9 cellular contexts compared by ENCODE assay signal in genomic region chr19:39351537-39352037, GRCh38. TPM values are rescaled to one million over a fixed set of nuclear protein-coding genes. Genes with fewer than 3 reads are reported as not detected.
A peak's percentile ranks its signal among the peaks of the same experiment; 100 is the strongest.
DNase-seq lines count a peak whose midpoint lies in the region; ATAC-seq, FAIRE-seq and TF ChIP-seq lines count a peak whose summit lies in the region.
"Had no signal": no experiment of that assay in that cellular context is flagged by ENCODE, and none has a peak within 500 bp of the region (broad histone marks: within the 10 kb centered on the region; RNA-seq: fewer than 3 reads in every experiment).

No MANE protein-coding gene starts in this region.

- ATAC-seq in gastroesophageal sphincter: peak; percentile 69

- H3K4me3 ChIP-seq in OCI-LY3 (ENCODE audit: low read length): peak overlapping the region; percentile 21
- H3K4me3 ChIP-seq in gastroesophageal sphincter: no peak overlapping the region
- H3K4me3 ChIP-seq: heart right ventricle had no signal

- peaks cover 17% of the 10 kb centered on the region for H3K4me1 ChIP-seq in OCI-LY3 (ENCODE audit: low read length)
- H3K4me1 ChIP-seq in gastroesophageal sphincter: peaks cover 0 to 64% (median 4%) of the 10 kb centered on the region in 3 donors

- no peak overlapping the region for H2AFZ ChIP-seq in OCI-LY3 (ENCODE audit: low read depth, low read length)

- TF ChIP-seq POLR2A in gastroesophageal sphincter (IDR thresholded peaks at IDR 0.05): no peak

- peak overlapping the region; percentile 62 for H3K4me2 ChIP-seq in OCI-LY3 (ENCODE audit: low read length)

- DNase-seq in stimulated activated naive CD4-positive, alpha-beta T cell treated with Interleukin-2 at 50 U/mL for 16 hours (lab: John Stamatoyannopoulos, UW): peak; percentile 9
- DNase-seq in stimulated activated naive CD4-positive, alpha-beta T cell (lab: John Stamatoyannopoulos, UW): no peak
- DNase-seq in NCI-H446 (lab: John Stamatoyannopoulos, UW) (no peak), RCC 7860 (ENCODE audit: low spot score) (no peak), NCI-H1092 (lab: John Stamatoyannopoulos, UW) (no peak), SHP77 treated with DMSO at 0.1 percent for 48 hours (lab: John Stamatoyannopoulos, UW) (no peak)
- DNase-seq: heart right ventricle had no signal

- peaks cover 19% of the 10 kb centered on the region for H3K79me2 ChIP-seq in OCI-LY3 (ENCODE audit: low read length)

- WGBS in gastroesophageal sphincter (ENCODE audit: low coverage in 1 of 2), 2 donors: 46 to 60% methylated on average over 3 to 4 of the region's 4 CpGs

- H3K9ac ChIP-seq in OCI-LY3 (ENCODE audit: low read length): peak overlapping the region; percentile 51; the same call in 1 of the 2 replicates

- 0 out of 2 replicates have a peak, but pooled peaks cover 6% of the 10 kb centered on the region for H4K20me1 ChIP-seq in OCI-LY3 (ENCODE audit: insufficient read depth, low read length)

- no peaks in the 10 kb centered on the region for H3K27me3 ChIP-seq in OCI-LY3 (ENCODE audit: low read depth, low read length)
- H3K27me3 ChIP-seq in gastroesophageal sphincter: no peaks in the 10 kb centered on the region
- H3K27me3 ChIP-seq: heart right ventricle had no signal

- FAIRE-seq in RCC 7860 (lab: Jason Lieb, UNC): no peak

- H3K36me3 ChIP-seq in OCI-LY3 (replicated peaks; ENCODE audit: low read depth, low read length) (peaks cover 58% of the 10 kb centered on the region), gastroesophageal sphincter (peaks cover 0 to 78% of the 10 kb centered on the region in 2 donors)

- H3K27ac ChIP-seq in OCI-LY3 (ENCODE audit: low read length): peak overlapping the region; percentile 87
- H3K27ac ChIP-seq in gastroesophageal sphincter: peak overlapping the region in 3 of 4 donors; percentile 35 to 46 (median 41)

- H3K9me3 ChIP-seq in OCI-LY3 (ENCODE audit: insufficient read depth, low read length): no peaks in the 10 kb centered on the region
- no peaks in the 10 kb centered on the region for H3K9me3 ChIP-seq in gastroesophageal sphincter
- H3K9me3 ChIP-seq: heart right ventricle had no signal

- peak; percentile 58 for TF ChIP-seq CTCF in OCI-LY3 (IDR thresholded peaks at IDR 0.05; ENCODE audit: low read depth, low read length)
- no peak for TF ChIP-seq CTCF in gastroesophageal sphincter (IDR thresholded peaks at IDR 0.05)

- no peak for TF ChIP-seq EP300 in gastroesophageal sphincter (IDR thresholded peaks at IDR 0.05)

RNA-seq across cellular contexts. Expression of gene SAMD4B, which starts 9.4 kb away (rescaled TPM):
- total RNA-seq in gastroesophageal sphincter: 100 to 1,000 TPM in 1 of 4 donors, 10 to 100 TPM in 3; 68.2 to 121 (median 92.8) TPM

RNA-seq across cellular contexts. Expression of gene GMFG, which starts 15.7 kb away (rescaled TPM):
- total RNA-seq in gastroesophageal sphincter: 10 to 100 TPM in 3 of 4 donors, 1 to 10 TPM in 1; 5.2 to 19.5 (median 14.8) TPM

RNA-seq across cellular contexts. Expression of gene LRFN1, which starts 30.9 kb away (rescaled TPM):
- 1 to 10 TPM in 2 of 4 donors, under 1 TPM in 2; 0.16 to 1.5 (median 1.1) TPM for total RNA-seq in gastroesophageal sphincter

RNA-seq across cellular contexts. Expression of gene PAF1, which starts 39.3 kb away (rescaled TPM):
- total RNA-seq in gastroesophageal sphincter: 10 to 100 TPM; 32.8 to 48.0 (median 44.0) TPM

RNA-seq across cellular contexts. Expression of gene MED29, which starts 39.6 kb away (rescaled TPM):
- 10 to 100 TPM; 30.0 to 50.7 (median 36.4) TPM for total RNA-seq in gastroesophageal sphincter
